Comparison of ENCODE assay signal across 2 cellular contexts in the genomic region with DNA sequence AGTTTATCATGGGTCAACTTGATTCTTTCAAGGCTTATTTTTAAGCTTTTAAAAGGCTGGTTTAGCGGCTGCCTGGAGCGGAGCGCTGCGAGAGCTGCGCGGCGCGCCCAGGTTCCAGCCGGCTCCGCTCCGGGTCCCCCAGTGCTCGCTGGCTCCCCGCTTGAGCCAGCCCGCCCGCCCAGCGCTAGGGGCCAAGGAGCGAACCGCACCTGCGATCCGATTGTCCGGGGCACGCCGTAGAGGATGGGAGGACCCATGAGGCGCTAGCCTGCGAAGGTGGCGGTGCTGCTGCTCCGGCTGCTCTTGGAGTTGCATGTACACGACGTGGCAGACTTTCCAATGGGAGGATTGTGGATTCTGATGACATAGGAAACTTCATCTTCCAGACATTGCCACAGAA.
A peak's percentile ranks its signal among the peaks of the same experiment; 100 is the strongest.
TF ChIP-seq lines count a peak whose summit lies in the region.

No MANE protein-coding gene starts in this region.

TF ChIP-seq in H1, 55 proteins besides CTCF, POLR2A, EP300 and RAD21:
- TF ChIP-seq RXRA (IDR thresholded peaks at IDR 0.05; ENCODE audit: insufficient read depth, low read depth, low read length), result no peak
- no peak for TF ChIP-seq KDM4A (IDR thresholded peaks at IDR 0.05; ENCODE audit: low read depth, low read length, severe bottlenecking)
- TF ChIP-seq KDM5A (IDR thresholded peaks at IDR 0.05; ENCODE audit: low read length), result no peak
- TF ChIP-seq CHD1 (IDR thresholded peaks at IDR 0.05; ENCODE audit: low read depth, low read length), result no peak
- TF ChIP-seq, protein P1, sequence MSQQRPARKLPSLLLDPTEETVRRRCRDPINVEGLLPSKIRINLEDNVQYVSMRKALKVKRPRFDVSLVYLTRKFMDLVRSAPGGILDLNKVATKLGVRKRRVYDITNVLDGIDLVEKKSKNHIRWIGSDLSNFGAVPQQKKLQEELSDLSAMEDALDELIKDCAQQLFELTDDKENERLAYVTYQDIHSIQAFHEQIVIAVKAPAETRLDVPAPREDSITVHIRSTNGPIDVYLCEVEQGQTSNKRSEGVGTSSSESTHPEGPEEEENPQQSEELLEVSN (IDR thresholded peaks at IDR 0.05), result peak; percentile 73
- TF ChIP-seq, protein P2, sequence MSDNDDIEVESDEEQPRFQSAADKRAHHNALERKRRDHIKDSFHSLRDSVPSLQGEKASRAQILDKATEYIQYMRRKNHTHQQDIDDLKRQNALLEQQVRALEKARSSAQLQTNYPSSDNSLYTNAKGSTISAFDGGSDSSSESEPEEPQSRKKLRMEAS (IDR thresholded peaks at IDR 0.05), result peak; percentile 91
- TF ChIP-seq RFX5 (IDR thresholded peaks at IDR 0.05; ENCODE audit: borderline replicate concordance, low read depth, low read length), result no peak
- TF ChIP-seq TBP (IDR thresholded peaks at IDR 0.05; ENCODE audit: low read depth, low read length), result peak; percentile 85; the same call in 1 of the 2 replicates
- TF ChIP-seq JUN (IDR thresholded peaks at IDR 0.05; ENCODE audit: low read depth, low read length), result no peak
- TF ChIP-seq FOSL1 (IDR thresholded peaks at IDR 0.05; ENCODE audit: insufficient read depth, low read depth, low read length), result no peak
- no peak for TF ChIP-seq RNF2 (IDR thresholded peaks at IDR 0.05; ENCODE audit: borderline replicate concordance, low read depth, low read length, missing control alignments, poor library complexity, severe bottlenecking)
- no peak for TF ChIP-seq YY1 (IDR thresholded peaks at IDR 0.05; ENCODE audit: low read depth, low read length)
- no peak for TF ChIP-seq HDAC6 (IDR thresholded peaks at IDR 0.05; ENCODE audit: low read depth, low read length)
- no peak for TF ChIP-seq SP1 (IDR thresholded peaks at IDR 0.05; ENCODE audit: low read depth, low read length)
- no peak for TF ChIP-seq CREB1 (IDR thresholded peaks at IDR 0.05)
- TF ChIP-seq TAF7 (optimal IDR thresholded peaks at IDR 0.05; ENCODE audit: borderline replicate concordance, low read depth, low read length), result no peak
- TF ChIP-seq SP4 (IDR thresholded peaks at IDR 0.05; ENCODE audit: low read length), result no peak
- TF ChIP-seq TCF12 (IDR thresholded peaks at IDR 0.05; ENCODE audit: low read depth, low read length), result peak; percentile 6; the same call in 1 of the 2 replicates
- TF ChIP-seq EZH2 (IDR thresholded peaks at IDR 0.05; ENCODE audit: low read depth, low read length, severe bottlenecking), result no peak
- TF ChIP-seq, protein P3, sequence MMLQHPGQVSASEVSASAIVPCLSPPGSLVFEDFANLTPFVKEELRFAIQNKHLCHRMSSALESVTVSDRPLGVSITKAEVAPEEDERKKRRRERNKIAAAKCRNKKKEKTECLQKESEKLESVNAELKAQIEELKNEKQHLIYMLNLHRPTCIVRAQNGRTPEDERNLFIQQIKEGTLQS (IDR thresholded peaks at IDR 0.05; ENCODE audit: insufficient read depth, low read depth, low read length), result no peak

TF ChIP-seq in HepG2, 621 proteins besides CTCF, POLR2A, EP300 and RAD21:
- no peak for TF ChIP-seq TBL1XR1 (IDR thresholded peaks at IDR 0.05; ENCODE audit: borderline replicate concordance, low read length, partially characterized antibody)
- no peak for TF ChIP-seq PHF21A (CRISPR knock-in tag; IDR thresholded peaks at IDR 0.05)
- TF ChIP-seq HNRNPLL (IDR thresholded peaks at IDR 0.05; ENCODE audit: low read depth, low read length, poor library complexity, severe bottlenecking), result peak; percentile 47
- TF ChIP-seq, protein P4, sequence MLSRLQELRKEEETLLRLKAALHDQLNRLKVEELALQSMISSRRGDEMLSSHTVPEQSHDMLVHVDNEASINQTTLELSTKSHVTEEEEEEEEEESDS (CRISPR knock-in tag; IDR thresholded peaks at IDR 0.05; ENCODE audit: borderline replicate concordance), result no peak
- no peak for TF ChIP-seq RFXANK (CRISPR knock-in tag; IDR thresholded peaks at IDR 0.05)
- TF ChIP-seq ZNF678 (CRISPR knock-in tag; IDR thresholded peaks at IDR 0.05), result no peak
- TF ChIP-seq ZNF615 (CRISPR knock-in tag; IDR thresholded peaks at IDR 0.05; ENCODE audit: borderline replicate concordance), result no peak
- TF ChIP-seq ZSCAN20 (CRISPR knock-in tag; IDR thresholded peaks at IDR 0.05; ENCODE audit: borderline replicate concordance), result no peak
- TF ChIP-seq KLF12 (CRISPR knock-in tag; IDR thresholded peaks at IDR 0.05; ENCODE audit: borderline replicate concordance), result no peak
- TF ChIP-seq HOXA3 (CRISPR knock-in tag; IDR thresholded peaks at IDR 0.05), result no peak
- TF ChIP-seq ZNF343 (CRISPR knock-in tag; IDR thresholded peaks at IDR 0.05), result no peak
- TF ChIP-seq, protein P5, sequence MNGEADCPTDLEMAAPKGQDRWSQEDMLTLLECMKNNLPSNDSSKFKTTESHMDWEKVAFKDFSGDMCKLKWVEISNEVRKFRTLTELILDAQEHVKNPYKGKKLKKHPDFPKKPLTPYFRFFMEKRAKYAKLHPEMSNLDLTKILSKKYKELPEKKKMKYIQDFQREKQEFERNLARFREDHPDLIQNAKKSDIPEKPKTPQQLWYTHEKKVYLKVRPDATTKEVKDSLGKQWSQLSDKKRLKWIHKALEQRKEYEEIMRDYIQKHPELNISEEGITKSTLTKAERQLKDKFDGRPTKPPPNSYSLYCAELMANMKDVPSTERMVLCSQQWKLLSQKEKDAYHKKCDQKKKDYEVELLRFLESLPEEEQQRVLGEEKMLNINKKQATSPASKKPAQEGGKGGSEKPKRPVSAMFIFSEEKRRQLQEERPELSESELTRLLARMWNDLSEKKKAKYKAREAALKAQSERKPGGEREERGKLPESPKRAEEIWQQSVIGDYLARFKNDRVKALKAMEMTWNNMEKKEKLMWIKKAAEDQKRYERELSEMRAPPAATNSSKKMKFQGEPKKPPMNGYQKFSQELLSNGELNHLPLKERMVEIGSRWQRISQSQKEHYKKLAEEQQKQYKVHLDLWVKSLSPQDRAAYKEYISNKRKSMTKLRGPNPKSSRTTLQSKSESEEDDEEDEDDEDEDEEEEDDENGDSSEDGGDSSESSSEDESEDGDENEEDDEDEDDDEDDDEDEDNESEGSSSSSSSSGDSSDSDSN (CRISPR knock-in tag; IDR thresholded peaks at IDR 0.05), result peak; percentile 32; the same call in 1 of the 2 replicates
- no peak for TF ChIP-seq TEAD3 (CRISPR knock-in tag; optimal IDR thresholded peaks at IDR 0.05; ENCODE audit: borderline replicate concordance)
